10 cellular contexts compared by ENCODE assay signal in the genomic region with DNA sequence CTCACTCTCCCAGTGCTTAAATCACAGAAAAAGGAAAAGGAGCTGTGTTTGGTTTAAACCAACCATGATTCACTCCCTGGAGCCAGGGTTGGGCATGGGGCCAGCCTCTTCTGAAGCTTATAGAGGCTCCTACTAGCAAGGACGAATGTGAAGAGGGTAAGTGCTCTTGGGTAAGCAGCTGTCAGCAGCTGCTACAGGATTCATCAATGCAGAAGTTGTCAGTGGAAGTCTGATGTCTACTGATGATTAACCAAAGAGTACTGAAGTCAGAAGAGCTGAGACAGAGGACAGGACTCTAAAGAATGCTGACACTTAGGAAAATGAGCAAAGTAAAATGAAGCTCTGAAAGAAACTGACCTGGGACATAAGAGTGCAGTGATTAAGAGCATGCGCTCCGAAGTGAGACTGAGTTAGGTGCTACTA. TPM values are rescaled to one million over a fixed set of nuclear protein-coding genes. Genes with fewer than 3 reads are reported as not detected.
DNase-seq lines count a peak whose midpoint lies in the region; ATAC-seq and TF ChIP-seq lines count a peak whose summit lies in the region.
"Had no signal": no experiment of that assay in that cellular context is flagged by ENCODE, and none has a peak within 500 bp of the region (broad histone marks: within the 10 kb centered on the region; RNA-seq: fewer than 3 reads in every experiment).

No MANE protein-coding gene starts in this region.

- intact Hi-C loops in left colon (cut with DNase I, micrococcal nuclease): no loop called here

- ATAC-seq in left colon (no peak), HG02870 (IDR thresholded peaks at IDR 0.05; ENCODE audit: unreplicated experiment) (no peak), GM19397 (IDR thresholded peaks at IDR 0.05; ENCODE audit: unreplicated experiment) (no peak)

- POLR2A ChIA-PET in BJ (lab: Charles Lee): interaction anchor here (0.5 to 0.6 kb wide), 3 partner anchors 98 to 769 kb away, joined by 3 to 5 read pairs (median 5); no protein-coding TSS in a partner anchor

- H3K4me3 ChIP-seq in BJ (ENCODE audit: low read depth, low read length): no peak overlapping the region
- H3K4me3 ChIP-seq: skin epidermis had no signal

- DNase-seq in BJ (ENCODE audit: low read depth) (peak; percentile 38), HT1080 (ENCODE audit: low read depth) (peak; percentile 86), amniotic stem cell (lab: John Stamatoyannopoulos, UW) (peak; percentile 79), left colon (peak; percentile 29 to 55)
- DNase-seq in stimulated activated naive CD4-positive, alpha-beta T cell (lab: John Stamatoyannopoulos, UW): no peak
- DNase-seq in activated T-cell treated with anti-CD3 and anti-CD28 coated beads, Interleukin-2, amount 50 U/mL, for 1 hour: no peak
- DNase-seq: cortex of kidney had no signal

- H3K36me3 ChIP-seq in BJ (ENCODE audit: control insufficient read depth, insufficient read depth, low read length): no peaks in the 10 kb centered on the region

- no peaks in the 10 kb centered on the region for H3K27me3 ChIP-seq in BJ (ENCODE audit: control insufficient read depth, insufficient read depth, low read length)

- CTCF ChIA-PET in BJ (lab: Yijun Ruan, JAX): interaction anchor here (1.0 to 1.2 kb wide), 2 partner anchors 14 to 18 kb away, joined by 3 read pairs; no protein-coding TSS in a partner anchor

- no peak for TF ChIP-seq CTCF in BJ (IDR thresholded peaks at IDR 0.05; ENCODE audit: insufficient read depth, low read depth, low read length)

RNA-seq across cellular contexts. Expression of a gene that starts 32.7 kb away (rescaled TPM):
- 15.4 and 17.4 TPM in 2 replicates for polyA plus RNA-seq in BJ (2011; rRNA removed)
- polyA minus RNA-seq in BJ (2011; rRNA and poly(A)+ RNA removed): 21.8 and 27.1 TPM in 2 replicates
- 27.4 and 28.0 TPM in 2 replicates for total RNA-seq in HT1080 (2014; rRNA removed; shearing (Covaris generic))
- polyA plus RNA-seq in HT1080 (2015; cell fraction: cytosol; rRNA removed): 17.3 and 19.6 TPM in 2 replicates
- polyA plus RNA-seq in HT1080 (2015; cell fraction: nucleus; rRNA removed): 29.1 and 29.2 TPM in 2 replicates
- total RNA-seq in left colon: 1 to 10 TPM; 5.4 to 8.4 TPM

Comparison
In these comparisons a context has a peak if more than half of its experiments do, and no peak if none do; other contexts are left out.
1. DNase-seq: peak in BJ (single experiment), HT1080 (single experiment), amniotic stem cell (single experiment) and left colon (2 of 2); none in stimulated activated naive CD4-positive, alpha-beta T cell (0 of 6) and activated T-cell treated with anti-CD3 and anti-CD28 coated beads, Interleukin-2, amount 50 U/mL, for 1 hour (single experiment).